26 cellular contexts compared by ENCODE assay signal in genomic region chr2:163767097-163767496, GRCh38. TPM values are rescaled to one million over a fixed set of nuclear protein-coding genes. Genes with fewer than 3 reads are reported as not detected.
A peak's percentile ranks its signal among the peaks of the same experiment; 100 is the strongest.
DNase-seq lines count a peak whose midpoint lies in the region; ATAC-seq, FAIRE-seq and TF ChIP-seq lines count a peak whose summit lies in the region.
"Had no signal": no experiment of that assay in that cellular context is flagged by ENCODE, and none has a peak within 500 bp of the region (broad histone marks: within the 10 kb centered on the region; RNA-seq: fewer than 3 reads in every experiment).

No MANE protein-coding gene starts in this region.

- H4K8ac ChIP-seq in H1 (ENCODE audit: extremely low read depth, insufficient read depth, low read length): no peak overlapping the region

- H3K27ac ChIP-seq in H1 (ENCODE audit: low read depth, low read length): no peak overlapping the region
- H3K27ac ChIP-seq in liver (ENCODE audit: low read depth in 1 of 2, low read length in 2 of 2): no peak overlapping the region
- H3K27ac ChIP-seq in neural progenitor cell: no peak overlapping the region
- H3K27ac ChIP-seq: A549; BLaER1 treated with 17β-estradiol and CSF1 and Interleukin-3, amounts not matched to agents 10 nM and 100 nM; GM23248 had no signal

- H3K27me3 ChIP-seq in H1 (replicated peaks in 1 of 4; ENCODE audit: control insufficient read depth in 3 of 4, extremely low read depth in 1 of 4, insufficient read depth in 3 of 4, low read length in 3 of 4) (no peaks in the 10 kb centered on the region), liver (ENCODE audit: control insufficient read depth in 4 of 4, insufficient read depth in 4 of 4, low read length in 3 of 4) (no peaks in the 10 kb centered on the region), neural progenitor cell (no peaks in the 10 kb centered on the region)
- H3K27me3 ChIP-seq: BE2C; BLaER1 treated with 17β-estradiol and CSF1 and Interleukin-3, amounts not matched to agents 10 nM and 100 nM had no signal

- H2AFZ ChIP-seq in H1 (ENCODE audit: low read length): peak overlapping the region; percentile 45; the same call in 1 of the 2 replicates
- peak overlapping the region; percentile 77 for H2AFZ ChIP-seq in neural progenitor cell (replicated peaks)
- H2AFZ ChIP-seq: GM23248 had no signal

- no peaks in the 10 kb centered on the region for H3K4me1 Mint-ChIP-seq in neural progenitor cell
- peaks cover 14% of the 10 kb centered on the region for H3K4me1 Mint-ChIP-seq in chondrocyte (ENCODE audit: low read depth)
- H3K4me1 Mint-ChIP-seq: CD14-positive monocyte; CD8-positive, alpha-beta memory T cell; H9 had no signal

- no peaks in the 10 kb centered on the region for H4K20me1 ChIP-seq in H1 (replicated peaks in 1 of 2; ENCODE audit: control insufficient read depth in 1 of 2, insufficient read depth in 2 of 2, low read length in 2 of 2)
- H4K20me1 ChIP-seq in neural progenitor cell (ENCODE audit: low read depth): no peaks in the 10 kb centered on the region
- H4K20me1 ChIP-seq: BLaER1 treated with 17β-estradiol and CSF1 and Interleukin-3, amounts not matched to agents 10 nM and 100 nM had no signal

- POLR2A ChIA-PET in H1 (lab: Charles Lee; ENCODE audit: partially characterized antibody): interaction anchor here (1.6 kb wide), 1 partner anchor 31 kb away, joined by 4 read pairs; the partner anchor contains the start of gene FIGN

- H2AK5ac ChIP-seq in H1 (ENCODE audit: low read depth, low read length): no peak overlapping the region

- H3K23ac ChIP-seq in H1 (ENCODE audit: insufficient read length): no peak overlapping the region

- no peak overlapping the region for H3K14ac ChIP-seq in H1 (ENCODE audit: insufficient read length)

- 86% methylated on average over 4 of the region's 4 CpGs; no CpG with 5 or more reads in 1 of the 2 experiments for WGBS in H1 (ENCODE audit: extremely low coverage in 1 of 2, insufficient coverage in 1 of 2, insufficient read length in 1 of 2, insufficient replicate concordance in 2 of 2, low coverage in 1 of 2, low lambda C conversion rate in 2 of 2, missing lambda C conversion rate in 1 of 2), 2 experiments
- WGBS in liver: 60% methylated on average over 4 of the region's 4 CpGs

- H4K91ac ChIP-seq in H1 (replicated peaks; ENCODE audit: insufficient read length, low read length): no peak overlapping the region

- TF ChIP-seq EP300 in H1 (IDR thresholded peaks at IDR 0.05; ENCODE audit: borderline replicate concordance in 1 of 2, low read depth in 2 of 2, low read length in 2 of 2): no peak

- no peak overlapping the region for H2BK120ac ChIP-seq in H1 (replicated peaks; ENCODE audit: low read depth, low read length)

- no peaks in the 10 kb centered on the region for H3F3A ChIP-seq in neural progenitor cell (ENCODE audit: low read depth)

- no peak for TF ChIP-seq POLR2A in H1 (IDR thresholded peaks at IDR 0.05; ENCODE audit: control extremely low read depth in 1 of 2, low read depth in 2 of 2, low read length in 2 of 2)

- FAIRE-seq in H1 (lab: Jason Lieb, UNC): no peak
- FAIRE-seq: A549, D721Med, GM12878, GM19239 had no signal

- H2BK12ac ChIP-seq in H1 (ENCODE audit: low read depth, low read length): no peak overlapping the region

- TF ChIP-seq RAD21 in H1 (IDR thresholded peaks at IDR 0.05 in 1 of 2, conservative IDR thresholded peaks at IDR 0.05 in 1 of 2; ENCODE audit: low read depth in 2 of 2, low read length in 2 of 2) (no peak), liver (IDR thresholded peaks at IDR 0.05) (no peak)

- H3K79me2 ChIP-seq in H1 (ENCODE audit: control insufficient read depth in 1 of 2, insufficient read depth in 2 of 2, low read length in 2 of 2): no peaks in the 10 kb centered on the region
- no peaks in the 10 kb centered on the region for H3K79me2 ChIP-seq in neural progenitor cell (ENCODE audit: low read depth)

- H3K56ac ChIP-seq in H1 (replicated peaks; ENCODE audit: insufficient read length, low read depth, low read length): no peak overlapping the region

- H3K18ac ChIP-seq in H1 (ENCODE audit: extremely low read depth, low read length): no peak overlapping the region

- CTCF ChIA-PET in H1 (lab: Charles Lee; ENCODE audit: partially characterized antibody): no interaction called here

- H3K9ac ChIP-seq in H1 (replicated peaks in 1 of 4; ENCODE audit: extremely low read depth in 1 of 4, low read depth in 3 of 4, low read length in 3 of 4) (no peak overlapping the region), liver (ENCODE audit: low read depth in 1 of 2, low read length in 2 of 2) (no peak overlapping the region), neural progenitor cell (no peak overlapping the region)
- H3K9ac ChIP-seq: BLaER1 treated with 17β-estradiol and CSF1 and Interleukin-3, amounts not matched to agents 10 nM and 100 nM; GM23248 had no signal

- H3K4me2 ChIP-seq in H1 (ENCODE audit: insufficient read depth in 1 of 2, low read depth in 2 of 2, low read length in 2 of 2): no peak overlapping the region
- no peak overlapping the region for H3K4me2 ChIP-seq in neural progenitor cell
- H3K4me2 ChIP-seq: A549; BLaER1 treated with 17β-estradiol and CSF1 and Interleukin-3, amounts not matched to agents 10 nM and 100 nM had no signal

- DNase-seq in H1 (ENCODE audit: low read depth in 1 of 2, low spot score in 2 of 2): no peak
- DNase-seq in neural progenitor cell (ENCODE audit: low spot score): no peak
- DNase-seq in effector CD8-positive, alpha-beta T cell (lab: John Stamatoyannopoulos, UW): no peak
- DNase-seq in chondrocyte (ENCODE audit: low spot score): no peak
- DNase-seq in KG1 (lab: John Stamatoyannopoulos, UW): no peak
- DNase-seq: 8988T; ACHN; AML-193; BE2C; CD4-positive, alpha-beta T cell; CD8-positive, alpha-beta memory T cell; DMS 273 treated with DMSO at 0.1 percent for 48 hours; DMS79; EL; GDM1; GM23248; H9 had no signal

- H3K9me3 Mint-ChIP-seq in neural progenitor cell (no peaks in the 10 kb centered on the region), chondrocyte (ENCODE audit: low read depth) (peaks cover 2% of the 10 kb centered on the region)
- H3K9me3 Mint-ChIP-seq: H9 had no signal

- no peaks in the 10 kb centered on the region for H3K4me1 ChIP-seq in H1 (replicated peaks in 1 of 4; ENCODE audit: control insufficient read depth in 3 of 4, insufficient read depth in 4 of 4, low read length in 3 of 4)
- peaks cover 0 to 9% (median 0%) of the 10 kb centered on the region in 4 donors for H3K4me1 ChIP-seq in liver (ENCODE audit: control insufficient read depth in 4 of 4, insufficient read depth in 4 of 4, low read length in 3 of 4)
- no peaks in the 10 kb centered on the region for H3K4me1 ChIP-seq in neural progenitor cell
- H3K4me1 ChIP-seq: BE2C; BLaER1 treated with 17β-estradiol and CSF1 and Interleukin-3, amounts not matched to agents 10 nM and 100 nM had no signal

- H3K27me3 Mint-ChIP-seq in neural progenitor cell (ENCODE audit: insufficient read depth, low read depth) (no peaks in the 10 kb centered on the region), chondrocyte (ENCODE audit: low read depth) (no peaks in the 10 kb centered on the region)
- H3K27me3 Mint-ChIP-seq: CD4-positive, alpha-beta T cell; CD8-positive, alpha-beta memory T cell had no signal

- no peaks in the 10 kb centered on the region for H3K9me3 ChIP-seq in H1 (ENCODE audit: insufficient read depth in 2 of 2, low read depth in 1 of 2, low read length in 1 of 2)
- H3K9me3 ChIP-seq in liver (ENCODE audit: control insufficient read depth in 4 of 4, low read length in 3 of 4): no peaks in the 10 kb centered on the region
- H3K9me3 ChIP-seq in neural progenitor cell (ENCODE audit: low read depth): no peaks in the 10 kb centered on the region
- H3K9me3 ChIP-seq: A549; BE2C; BLaER1 treated with 17β-estradiol and CSF1 and Interleukin-3, amounts not matched to agents 10 nM and 100 nM had no signal

- no peaks in the 10 kb centered on the region for H3K23me2 ChIP-seq in H1 (ENCODE audit: low read depth, low read length)

- H3K36me3 Mint-ChIP-seq in neural progenitor cell (no peaks in the 10 kb centered on the region), chondrocyte (ENCODE audit: low read depth) (no peaks in the 10 kb centered on the region)
- H3K36me3 Mint-ChIP-seq: CD14-positive monocyte; CD8-positive, alpha-beta memory T cell had no signal

- H3K36me3 ChIP-seq in H1 (ENCODE audit: control insufficient read depth in 2 of 4, insufficient read depth in 4 of 4, low read length in 3 of 4): no peaks in the 10 kb centered on the region
- H3K36me3 ChIP-seq in liver (ENCODE audit: control insufficient read depth in 4 of 4, insufficient read depth in 3 of 4, low read depth in 1 of 4, low read length in 3 of 4): no peaks in the 10 kb centered on the region
- no peaks in the 10 kb centered on the region for H3K36me3 ChIP-seq in neural progenitor cell
- H3K36me3 ChIP-seq: BE2C; BLaER1 treated with 17β-estradiol and CSF1 and Interleukin-3, amounts not matched to agents 10 nM and 100 nM had no signal

- ATAC-seq in HG02884 (IDR thresholded peaks at IDR 0.05; ENCODE audit: unreplicated experiment): no peak
- ATAC-seq: A549, GM12878, HCT116 had no signal

- H2BK20ac ChIP-seq in H1 (ENCODE audit: low read length): no peak overlapping the region

- no peak overlapping the region for H2BK15ac ChIP-seq in H1 (ENCODE audit: low read length)

- H3K27ac Mint-ChIP-seq in neural progenitor cell (no peak overlapping the region), chondrocyte (ENCODE audit: unreplicated experiment) (no peak overlapping the region)
- H3K27ac Mint-ChIP-seq: CD14-positive monocyte; CD4-positive, alpha-beta T cell; CD8-positive, alpha-beta memory T cell; H9 had no signal

- TF ChIP-seq CTCF in H1 (IDR thresholded peaks at IDR 0.05; ENCODE audit: control extremely low read depth in 1 of 3, insufficient read depth in 1 of 3, low read depth in 1 of 3, low read length in 3 of 3) (no peak), liver (IDR thresholded peaks at IDR 0.05; ENCODE audit: low read depth, low read length, missing input control) (no peak), neural progenitor cell (IDR thresholded peaks at IDR 0.05) (no peak), chondrocyte (IDR thresholded peaks at IDR 0.05) (no peak)

- no peaks in the 10 kb centered on the region for H3K79me1 ChIP-seq in H1 (ENCODE audit: low read depth, low read length)

- H3K4me3 ChIP-seq in H1 (ENCODE audit: extremely low read depth in 1 of 4, insufficient read depth in 2 of 4, low read depth in 3 of 4, low read length in 4 of 4) (no peak overlapping the region), liver (ENCODE audit: low read depth in 1 of 3, low read length in 3 of 3) (no peak overlapping the region), neural progenitor cell (no peak overlapping the region)
- H3K4me3 ChIP-seq: A549; BLaER1 treated with 17β-estradiol and CSF1 and Interleukin-3, amounts not matched to agents 10 nM and 100 nM; GM12878; GM23248 had no signal

- no peak overlapping the region for H3K4me3 Mint-ChIP-seq in neural progenitor cell
- no peak overlapping the region for H3K4me3 Mint-ChIP-seq in chondrocyte (ENCODE audit: unreplicated experiment)
- H3K4me3 Mint-ChIP-seq: CD14-positive monocyte; CD4-positive, alpha-beta T cell; CD8-positive, alpha-beta memory T cell; H9 had no signal

- no peak overlapping the region for H3K4ac ChIP-seq in H1 (replicated peaks; ENCODE audit: insufficient read length, low read depth, low read length)

- no peak overlapping the region for H4K5ac ChIP-seq in H1 (ENCODE audit: insufficient read length, low read depth, low read length)

- H2BK5ac ChIP-seq in H1 (ENCODE audit: low read depth, low read length): no peak overlapping the region

RNA-seq across cellular contexts. Expression of gene FIGN, which starts 31.3 kb away (rescaled TPM):
- 21.5 and 22.8 TPM in 2 replicates for total RNA-seq in H1 (2021; fragmentation: NEBNext Ultra II Directional; extraction: Animal tissue kit (Norgen Biotek cat#: 25700))
- 5.0 and 6.0 TPM in 2 replicates for polyA plus RNA-seq in H1 (2011; rRNA removed)
- polyA plus RNA-seq in H1 (2011; cell fraction: cytosol; rRNA removed): 5.5 TPM
- polyA plus RNA-seq in H1 (2011; cell fraction: nucleus; rRNA removed): 11.5 TPM
- 5.0 to 10.1 TPM (median 7.2 TPM) in 4 replicates for polyA plus RNA-seq in H1 (2012, experiment 1 of 2)
- polyA plus RNA-seq in H1 (2012, experiment 2 of 2): 0.42 TPM
- 6.6 TPM for polyA plus RNA-seq in H1 (2013, experiment 1 of 2)
- 6.6 TPM for polyA plus RNA-seq in H1 (2013, experiment 2 of 2)
- 17.7 and 19.0 TPM in 2 replicates for polyA minus RNA-seq in H1 (2011; rRNA and poly(A)+ RNA removed)
- 10.5 TPM for polyA minus RNA-seq in H1 (2011; cell fraction: cytosol; rRNA and poly(A)+ RNA removed)
- polyA minus RNA-seq in H1 (2011; cell fraction: nucleus; rRNA and poly(A)+ RNA removed): 25.1 TPM
- 1 to 10 TPM; 4.9 to 5.4 TPM for total RNA-seq in liver
- polyA plus RNA-seq in liver: 1 to 10 TPM; 1.1 to 7.8 TPM
- total RNA-seq in neural progenitor cell (ENCODE audit: low replicate concordance): 27.7 and 41.1 TPM in 2 replicates
- total RNA-seq in chondrocyte: 11.8 to 23.4 TPM (median 12.1 TPM) in 3 replicates
- total RNA-seq: CD4-positive, alpha-beta T cell; CD8-positive, alpha-beta memory T cell had no signal
- polyA plus RNA-seq: CD14-positive monocyte; CD8-positive, alpha-beta memory T cell had no signal
